ENCODE assay signal across 10 cellular contexts in the genomic region with DNA sequence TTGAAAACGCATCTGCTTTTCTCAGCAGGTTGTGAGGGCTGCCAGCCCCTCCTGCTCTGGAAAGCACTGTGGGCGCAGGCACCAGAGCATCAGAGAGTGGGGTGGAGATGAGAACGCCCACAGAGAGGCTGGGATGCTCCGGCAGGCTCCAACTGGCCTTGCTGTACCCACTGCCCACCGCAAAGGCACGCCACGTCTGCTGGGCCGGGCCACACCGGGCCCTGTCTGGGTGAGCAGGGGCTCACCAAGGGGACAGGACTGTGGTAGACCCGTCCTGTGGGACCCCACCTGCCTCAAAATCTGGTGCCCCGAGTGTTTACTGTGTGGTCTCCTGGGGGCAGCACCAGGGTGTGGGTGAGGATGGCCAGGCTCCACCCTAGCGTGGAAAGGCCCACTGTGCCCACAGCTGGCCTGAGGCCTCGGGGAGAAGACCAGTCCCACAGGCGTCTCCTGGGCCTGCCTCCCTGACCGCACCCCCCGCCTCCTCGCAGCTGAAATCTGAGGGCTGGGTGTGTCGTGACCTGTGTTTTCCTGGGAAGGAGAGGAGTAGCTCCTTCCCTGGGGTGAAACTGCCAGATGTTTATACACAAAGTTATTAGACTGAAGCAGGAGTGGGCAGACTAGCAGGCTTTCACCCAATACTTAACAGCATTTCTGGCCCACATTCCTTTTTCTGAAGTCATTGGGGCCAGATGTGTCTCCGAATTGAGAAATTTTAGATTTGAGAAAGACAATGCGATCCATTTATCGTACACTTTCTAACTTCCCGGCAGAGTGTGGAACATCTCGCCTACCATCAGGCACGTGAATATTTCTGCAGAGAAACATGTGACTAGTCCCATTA. TPM values are rescaled to one million over a fixed set of nuclear protein-coding genes. Genes with fewer than 3 reads are reported as not detected.
DNase-seq lines count a peak whose midpoint lies in the region; ATAC-seq and TF ChIP-seq lines count a peak whose summit lies in the region.
"Had no signal": no experiment of that assay in that cellular context is flagged by ENCODE, and none has a peak within 500 bp of the region (broad histone marks: within the 10 kb centered on the region; RNA-seq: fewer than 3 reads in every experiment).

No MANE protein-coding gene starts in this region.

- H3K27me3 ChIP-seq in Loucy (ENCODE audit: insufficient read depth, low read length, poor library complexity, severe bottlenecking) (no peaks in the 10 kb centered on the region), esophagus (ENCODE audit: control insufficient read depth in 1 of 2, insufficient read depth in 2 of 2, low read length in 2 of 2) (no peaks in the 10 kb centered on the region), lung (ENCODE audit: control insufficient read depth, insufficient read depth) (no peaks in the 10 kb centered on the region), tibial artery (no peaks in the 10 kb centered on the region)

- H3K4me1 Mint-ChIP-seq in activated naive CD8-positive, alpha-beta T cell treated with anti-CD3 and anti-CD28 coated beads, Interleukin-2, amount 50 U/mL, for 24 hours: no peaks in the 10 kb centered on the region

- peak; percentile 56 for ATAC-seq in lung (ENCODE audit: insufficient read depth, low FRiP score)
- ATAC-seq in activated naive CD8-positive, alpha-beta T cell treated with anti-CD3 and anti-CD28 coated beads, Interleukin-2, amount 50 U/mL, for 24 hours: no peak
- ATAC-seq: activated T-cell treated with anti-CD3 and anti-CD28 coated beads, Interleukin-2, amount 50 U/mL, for 4 hours had no signal

- H3K36me3 Mint-ChIP-seq in activated naive CD8-positive, alpha-beta T cell treated with anti-CD3 and anti-CD28 coated beads, Interleukin-2, amount 50 U/mL, for 24 hours (ENCODE audit: low read depth): no peaks in the 10 kb centered on the region

- intact Hi-C loops in tibial artery (cut with DNase I; ENCODE audit: low total_unique reads): loop anchor here (10.0 kb wide), 1 partner anchor 188 kb away; no protein-coding TSS in a partner anchor

- no peak overlapping the region for H3K27ac Mint-ChIP-seq in activated naive CD8-positive, alpha-beta T cell treated with anti-CD3 and anti-CD28 coated beads, Interleukin-2, amount 50 U/mL, for 24 hours

- H3K9me3 Mint-ChIP-seq in activated naive CD8-positive, alpha-beta T cell treated with anti-CD3 and anti-CD28 coated beads, Interleukin-2, amount 50 U/mL, for 24 hours: no peaks in the 10 kb centered on the region
- H3K9me3 Mint-ChIP-seq: activated T-cell treated with anti-CD3 and anti-CD28 coated beads, Interleukin-2, amount 50 U/mL, for 4 hours had no signal

- no peak overlapping the region for H3K4me3 Mint-ChIP-seq in activated naive CD8-positive, alpha-beta T cell treated with anti-CD3 and anti-CD28 coated beads, Interleukin-2, amount 50 U/mL, for 24 hours
- H3K4me3 Mint-ChIP-seq: activated T-cell treated with anti-CD3 and anti-CD28 coated beads, Interleukin-2, amount 50 U/mL, for 4 hours had no signal

- H3K9ac ChIP-seq in Loucy (ENCODE audit: low read depth, low read length, poor library complexity, severe bottlenecking): peak overlapping the region; percentile 4

- H3K27me3 Mint-ChIP-seq in activated naive CD8-positive, alpha-beta T cell treated with anti-CD3 and anti-CD28 coated beads, Interleukin-2, amount 50 U/mL, for 24 hours: no peaks in the 10 kb centered on the region

- no peaks in the 10 kb centered on the region for H4K20me1 ChIP-seq in Loucy (ENCODE audit: insufficient read depth, low read length, poor library complexity, severe bottlenecking)

- DNase-seq in lung (ENCODE audit: low spot score): peak; percentile 34
- peak; percentile 64 to 75 for DNase-seq in tibial artery
- no peak for DNase-seq in activated naive CD8-positive, alpha-beta T cell treated with anti-CD3 and anti-CD28 coated beads, Interleukin-2, amount 50 U/mL, for 24 hours
- no peak for DNase-seq in HuH-7.5 (ENCODE audit: low spot score)
- no peak for DNase-seq in DMS53 treated with DMSO at 0.1 percent for 48 hours (lab: John Stamatoyannopoulos, UW; ENCODE audit: unreplicated experiment)
- no peak for DNase-seq in HuH-7 (ENCODE audit: low spot score)
- DNase-seq: activated T-cell treated with anti-CD3 and anti-CD28 coated beads, Interleukin-2, amount 50 U/mL, for 4 hours; NCI-H2171 had no signal

- no peak for TF ChIP-seq CTCF in Loucy (conservative IDR thresholded peaks at IDR 0.05; ENCODE audit: low read length)
- TF ChIP-seq CTCF in lung (IDR thresholded peaks at IDR 0.05; ENCODE audit: control extremely low read depth, extremely low read depth): no peak
- no peak for TF ChIP-seq CTCF in tibial artery (IDR thresholded peaks at IDR 0.05)

- H3K27ac ChIP-seq in esophagus (ENCODE audit: low read depth in 2 of 2, low read length in 1 of 2) (peak overlapping the region; percentile 57 to 62), lung (ENCODE audit: low read depth in 1 of 2, low read length in 1 of 2) (peak overlapping the region; percentile 34 to 76), tibial artery (peak overlapping the region; percentile 81 to 88)

- H3K4me2 ChIP-seq in Loucy (ENCODE audit: low read depth, low read length, poor library complexity, severe bottlenecking): no peak overlapping the region

- H3K79me2 ChIP-seq in Loucy (ENCODE audit: insufficient read depth, low read length): no peaks in the 10 kb centered on the region

- no peaks in the 10 kb centered on the region for H3F3A ChIP-seq in Loucy (ENCODE audit: low read depth)

- no peak overlapping the region for H2AFZ ChIP-seq in Loucy (ENCODE audit: low read length)

- no peaks in the 10 kb centered on the region for H3K9me2 ChIP-seq in Loucy (replicated peaks; ENCODE audit: low read depth, low read length)

- H3K9me3 ChIP-seq in Loucy (ENCODE audit: insufficient read depth, low read depth, low read length) (no peaks in the 10 kb centered on the region), esophagus (ENCODE audit: control insufficient read depth in 2 of 2, insufficient read depth in 1 of 2, low read depth in 1 of 2, low read length in 1 of 2) (no peaks in the 10 kb centered on the region), lung (ENCODE audit: control insufficient read depth in 2 of 2, insufficient read depth in 1 of 2, low read length in 1 of 2) (no peaks in the 10 kb centered on the region), tibial artery (no peaks in the 10 kb centered on the region)

- WGBS in esophagus, 2 donors: 60 to 61% methylated on average over 24 of the region's 24 CpGs
- WGBS in lung, 2 donors: 76 to 81% methylated on average over 24 of the region's 24 CpGs

- H3K4me3 ChIP-seq in Loucy (ENCODE audit: low read length, poor library complexity, severe bottlenecking) (no peak overlapping the region), esophagus (ENCODE audit: low read depth in 1 of 2, low read length in 2 of 2) (no peak overlapping the region), lung (no peak overlapping the region), tibial artery (peak overlapping the region in 1 of 2 donors; percentile 29)

- H3K36me3 ChIP-seq in Loucy (ENCODE audit: insufficient read depth, low read length): no peaks in the 10 kb centered on the region
- no peaks in the 10 kb centered on the region for H3K36me3 ChIP-seq in esophagus (ENCODE audit: control insufficient read depth in 2 of 2, insufficient read depth in 2 of 2, low read length in 1 of 2)
- H3K36me3 ChIP-seq in lung (ENCODE audit: control insufficient read depth in 2 of 2, insufficient read depth in 2 of 2, low read length in 2 of 2): no peaks in the 10 kb centered on the region
- H3K36me3 ChIP-seq in tibial artery: no peaks in the 10 kb centered on the region

- H3K4me1 ChIP-seq in Loucy (ENCODE audit: insufficient read depth, low read length, poor library complexity, severe bottlenecking) (peaks cover 4% of the 10 kb centered on the region), esophagus (ENCODE audit: control insufficient read depth in 2 of 2, insufficient read depth in 2 of 2, low read length in 1 of 2) (peaks cover 5 to 6% of the 10 kb centered on the region in 2 donors), lung (ENCODE audit: control insufficient read depth in 2 of 2, insufficient read depth in 2 of 2, low read length in 2 of 2) (peaks cover 0 to 8% of the 10 kb centered on the region in 2 donors), tibial artery (peaks cover 0 to 43% (median 33%) of the 10 kb centered on the region in 4 donors)

RNA-seq across cellular contexts. Expression of a gene that starts 53.8 kb away (rescaled TPM):
- polyA plus RNA-seq in esophagus (1 to 10 TPM in 1 of 2 donors, under 1 TPM in 1; 0.61 to 2.1 TPM), lung (under 1 TPM; 0.09 to 0.45 TPM)
- total RNA-seq in lung: under 1 TPM; 0.51 to 0.58 TPM
- total RNA-seq: activated T-cell treated with anti-CD3 and anti-CD28 coated beads, Interleukin-2, amount 50 U/mL, for 4 hours had no signal

Comparison
In these comparisons a context has a peak if more than half of its experiments do, and no peak if none do; other contexts are left out.
1. DNase-seq: peak in lung (single experiment) and tibial artery (2 of 2); none in activated naive CD8-positive, alpha-beta T cell treated with anti-CD3 and anti-CD28 coated beads, Interleukin-2, amount 50 U/mL, for 24 hours (single experiment), HuH-7.5 (single experiment), DMS53 treated with DMSO at 0.1 percent for 48 hours (single experiment) and HuH-7 (single experiment).
2. Peak in every context shown above with its lines, with median percentiles within 50 percentile points of each other: H3K27ac ChIP-seq.